In genomic region chr22:34010259-34010658, GRCh38 we compare ENCODE assay signal across 8 cellular contexts.
"Had no signal": no experiment of that assay in that cellular context is flagged by ENCODE, and none has a peak within 500 bp of the region (broad histone marks: within the 10 kb centered on the region; RNA-seq: fewer than 3 reads in every experiment).

No MANE protein-coding gene starts in this region.

- H3K4me3 ChIP-seq: GM23248, GM23338, HAP-1 had no signal

- H3K4me2 ChIP-seq: GM23338 had no signal

- ATAC-seq: GM23338, HCT116 had no signal

- H3K36me3 ChIP-seq: HAP-1 had no signal

- H3K9me3 ChIP-seq: HAP-1 had no signal

- H3K27ac Mint-ChIP-seq: GM23338, HFFc6 had no signal

- H3K4me1 Mint-ChIP-seq: GM23338 had no signal

- H3K4me1 ChIP-seq: HAP-1 had no signal

- H2AFZ ChIP-seq: GM23248, GM23338 had no signal

- DNase-seq: GM23248, GOT3, H7, HCEC 1CT, HFFc6 had no signal

- H3K9ac ChIP-seq: GM23248 had no signal

- H3K4me3 Mint-ChIP-seq: GM23338, HFFc6 had no signal

- H3K27ac ChIP-seq: GM23248 had no signal
